Comparison of ENCODE assay signal across 8 cellular contexts in genomic region chr16:69796285-69797118, GRCh38. TPM values are rescaled to one million over a fixed set of nuclear protein-coding genes. Genes with fewer than 3 reads are reported as not detected.
DNase-seq lines count a peak whose midpoint lies in the region; ATAC-seq, FAIRE-seq and TF ChIP-seq lines count a peak whose summit lies in the region.

No MANE protein-coding gene starts in this region.

- peaks cover 0 to 3% (median 0%) of the 10 kb centered on the region in 3 donors for H3K4me1 ChIP-seq in pancreas

- H3K9me3 ChIP-seq in pancreas: no peaks in the 10 kb centered on the region

- TF ChIP-seq CTCF in GM06990 (IDR thresholded peaks at IDR 0.05; ENCODE audit: insufficient read depth, low read length, poor library complexity, severe bottlenecking) (peak; percentile 81), pancreas (IDR thresholded peaks at IDR 0.05) (peak; percentile 72 to 85 (median 78))

- peaks cover 9% of the 10 kb centered on the region for H3K36me3 Mint-ChIP-seq in activated T-helper 1 cell treated with anti-CD3 and anti-CD28 coated beads, Interleukin-12 subunit alpha, Interleukin-12 subunit beta, Interleukin-2, Interleukin-4 antibody, amounts not matched to agents 30 ng/mL and 10 ng/mL and 1 ng/mL, durations not matched to agents 14 hours and 24 hours and 36 hours (ENCODE audit: low read depth)

- H3K4me3 ChIP-seq in GM06990 (replicated peaks; ENCODE audit: low read depth, low read length): no peak overlapping the region
- no peak overlapping the region for H3K4me3 ChIP-seq in pancreas

- H3K4me1 Mint-ChIP-seq in activated T-helper 1 cell treated with anti-CD3 and anti-CD28 coated beads, Interleukin-12 subunit alpha, Interleukin-12 subunit beta, Interleukin-2, Interleukin-4 antibody, amounts not matched to agents 30 ng/mL and 10 ng/mL and 1 ng/mL, durations not matched to agents 14 hours and 24 hours and 36 hours (ENCODE audit: low read depth): no peaks in the 10 kb centered on the region

- DNase-seq in AG08395 (ENCODE audit: low spot score) (peak; percentile 73), GM06990 (ENCODE audit: extremely low read depth, insufficient read length) (peak; percentile 24), NCI-H128 (lab: John Stamatoyannopoulos, UW; ENCODE audit: unreplicated experiment) (peak; percentile 25), glomerular visceral epithelial cell (ENCODE audit: extremely low spot score) (peak; percentile 59), pancreas (peak in 2 of 6 donors; percentile 17 to 48)
- DNase-seq in activated T-helper 1 cell treated with anti-CD3 and anti-CD28 coated beads, Interleukin-12 subunit alpha, Interleukin-12 subunit beta, Interleukin-2, Interleukin-4 antibody, amounts not matched to agents 30 ng/mL and 10 ng/mL and 1 ng/mL, durations not matched to agents 14 hours and 24 hours and 36 hours (ENCODE audit: low spot score): peak; percentile 6

- H3K27me3 ChIP-seq in GM06990 (replicated peaks; ENCODE audit: control insufficient read depth, insufficient read depth, low read length): no peaks in the 10 kb centered on the region
- no peaks in the 10 kb centered on the region for H3K27me3 ChIP-seq in pancreas

- ATAC-seq in pancreas: peak; percentile 83 to 95 (median 93)
- ATAC-seq in HG03469 (IDR thresholded peaks at IDR 0.05; ENCODE audit: unreplicated experiment): no peak
- ATAC-seq in GM18870 (IDR thresholded peaks at IDR 0.05; ENCODE audit: unreplicated experiment): no peak

- H3K4me3 Mint-ChIP-seq in activated T-helper 1 cell treated with anti-CD3 and anti-CD28 coated beads, Interleukin-12 subunit alpha, Interleukin-12 subunit beta, Interleukin-2, Interleukin-4 antibody, amounts not matched to agents 30 ng/mL and 10 ng/mL and 1 ng/mL, durations not matched to agents 14 hours and 24 hours and 36 hours: no peak overlapping the region

- FAIRE-seq in pancreas (lab: Jason Lieb, UNC): no peak

- no peak overlapping the region for H3K27ac ChIP-seq in pancreas

- no peak overlapping the region for H3K27ac Mint-ChIP-seq in activated T-helper 1 cell treated with anti-CD3 and anti-CD28 coated beads, Interleukin-12 subunit alpha, Interleukin-12 subunit beta, Interleukin-2, Interleukin-4 antibody, amounts not matched to agents 30 ng/mL and 10 ng/mL and 1 ng/mL, durations not matched to agents 14 hours and 24 hours and 36 hours

- no peaks in the 10 kb centered on the region for H3K27me3 Mint-ChIP-seq in activated T-helper 1 cell treated with anti-CD3 and anti-CD28 coated beads, Interleukin-12 subunit alpha, Interleukin-12 subunit beta, Interleukin-2, Interleukin-4 antibody, amounts not matched to agents 30 ng/mL and 10 ng/mL and 1 ng/mL, durations not matched to agents 14 hours and 24 hours and 36 hours (ENCODE audit: insufficient read depth)

- 41 to 43% methylated on average over 19 of the region's 19 CpGs for WGBS in pancreas, 2 donors

- intact Hi-C loops in activated T-helper 1 cell treated with anti-CD3 and anti-CD28 coated beads, Interleukin-12 subunit alpha, Interleukin-12 subunit beta, Interleukin-2, Interleukin-4 antibody, amounts not matched to agents 30 ng/mL and 10 ng/mL and 1 ng/mL, durations not matched to agents 14 hours and 24 hours and 36 hours (cut with micrococcal nuclease): loop anchor here (1.0 kb wide), 1 partner anchor 134 kb away; no protein-coding TSS in a partner anchor
- intact Hi-C loops in pancreas (cut with DNase I): loop anchor here in 2 of 3 donors (5.0 kb wide), 1 partner anchor 136 kb away; no protein-coding TSS in a partner anchor

- H3K9me3 Mint-ChIP-seq in activated T-helper 1 cell treated with anti-CD3 and anti-CD28 coated beads, Interleukin-12 subunit alpha, Interleukin-12 subunit beta, Interleukin-2, Interleukin-4 antibody, amounts not matched to agents 30 ng/mL and 10 ng/mL and 1 ng/mL, durations not matched to agents 14 hours and 24 hours and 36 hours: no peaks in the 10 kb centered on the region

- H3K36me3 ChIP-seq in GM06990 (ENCODE audit: control insufficient read depth, insufficient read depth, low read length) (peaks cover 6% of the 10 kb centered on the region), pancreas (peaks cover 0 to 6% (median 0%) of the 10 kb centered on the region in 3 donors)

RNA-seq across cellular contexts. Expression of gene WWP2, which starts 34.4 kb away (rescaled TPM):
- 53.8 and 58.3 TPM in 2 replicates for total RNA-seq in activated T-helper 1 cell treated with anti-CD3 and anti-CD28 coated beads, Interleukin-12 subunit alpha, Interleukin-12 subunit beta, Interleukin-2, Interleukin-4 antibody, amounts not matched to agents 30 ng/mL and 10 ng/mL and 1 ng/mL, durations not matched to agents 14 hours and 24 hours and 36 hours
- 10 to 100 TPM; 33.9 to 50.4 (median 35.4) TPM for total RNA-seq in pancreas
- polyA plus RNA-seq in pancreas: 10 to 100 TPM; 27.4 to 35.5 TPM

RNA-seq across cellular contexts. Expression of gene NOB1, which starts 41.8 kb away (rescaled TPM):
- 132 and 133 TPM in 2 replicates for total RNA-seq in activated T-helper 1 cell treated with anti-CD3 and anti-CD28 coated beads, Interleukin-12 subunit alpha, Interleukin-12 subunit beta, Interleukin-2, Interleukin-4 antibody, amounts not matched to agents 30 ng/mL and 10 ng/mL and 1 ng/mL, durations not matched to agents 14 hours and 24 hours and 36 hours
- 100 to 1,000 TPM in 2 of 6 donors, 10 to 100 TPM in 4; 34.8 to 123 (median 64.7) TPM for total RNA-seq in pancreas
- 10 to 100 TPM; 33.4 to 35.8 TPM for polyA plus RNA-seq in pancreas

Comparison
In these comparisons a context has a peak if more than half of its experiments do, and no peak if none do; other contexts are left out.
1. ATAC-seq: peak in pancreas (4 of 4); none in HG03469 (single experiment) and GM18870 (single experiment).